In the genomic region with DNA sequence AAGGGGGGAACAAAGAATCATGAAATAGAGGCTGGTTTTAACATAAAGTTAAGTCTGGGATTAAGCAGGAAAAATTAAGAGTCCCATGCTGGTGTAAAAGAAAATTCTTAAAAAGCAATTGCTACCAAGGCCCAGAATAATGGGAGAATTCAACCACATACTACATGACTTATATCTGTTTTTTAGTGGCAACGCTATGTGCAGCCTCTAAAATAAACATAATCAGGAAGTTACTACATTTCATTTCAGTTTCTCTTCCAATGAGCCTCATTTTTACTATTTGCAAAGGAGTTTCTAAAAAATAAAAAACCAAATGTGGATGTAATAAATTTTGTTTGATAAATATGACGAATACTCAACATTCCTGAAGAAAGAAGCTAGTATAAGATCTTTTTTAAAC, we compare ENCODE assay signal across 2 cellular contexts.
TF ChIP-seq lines count a peak whose summit lies in the region.

No MANE protein-coding gene starts in this region.

TF ChIP-seq in GM23338, 12 proteins besides CTCF, POLR2A, EP300 and RAD21:
- TF ChIP-seq ZNF114 (CRISPR knock-in tag; IDR thresholded peaks at IDR 0.05) (no peak), CREB1 (CRISPR knock-in tag; IDR thresholded peaks at IDR 0.05; ENCODE audit: low read depth) (no peak), JUNB (IDR thresholded peaks at IDR 0.05; ENCODE audit: unreplicated experiment) (no peak), REST (IDR thresholded peaks at IDR 0.05; ENCODE audit: unreplicated experiment) (no peak), POLR2AphosphoS5 (IDR thresholded peaks at IDR 0.05; ENCODE audit: low read depth) (no peak), ZNF331 (CRISPR knock-in tag; IDR thresholded peaks at IDR 0.05; ENCODE audit: low read depth) (no peak)
- TF ChIP-seq, protein P1, sequence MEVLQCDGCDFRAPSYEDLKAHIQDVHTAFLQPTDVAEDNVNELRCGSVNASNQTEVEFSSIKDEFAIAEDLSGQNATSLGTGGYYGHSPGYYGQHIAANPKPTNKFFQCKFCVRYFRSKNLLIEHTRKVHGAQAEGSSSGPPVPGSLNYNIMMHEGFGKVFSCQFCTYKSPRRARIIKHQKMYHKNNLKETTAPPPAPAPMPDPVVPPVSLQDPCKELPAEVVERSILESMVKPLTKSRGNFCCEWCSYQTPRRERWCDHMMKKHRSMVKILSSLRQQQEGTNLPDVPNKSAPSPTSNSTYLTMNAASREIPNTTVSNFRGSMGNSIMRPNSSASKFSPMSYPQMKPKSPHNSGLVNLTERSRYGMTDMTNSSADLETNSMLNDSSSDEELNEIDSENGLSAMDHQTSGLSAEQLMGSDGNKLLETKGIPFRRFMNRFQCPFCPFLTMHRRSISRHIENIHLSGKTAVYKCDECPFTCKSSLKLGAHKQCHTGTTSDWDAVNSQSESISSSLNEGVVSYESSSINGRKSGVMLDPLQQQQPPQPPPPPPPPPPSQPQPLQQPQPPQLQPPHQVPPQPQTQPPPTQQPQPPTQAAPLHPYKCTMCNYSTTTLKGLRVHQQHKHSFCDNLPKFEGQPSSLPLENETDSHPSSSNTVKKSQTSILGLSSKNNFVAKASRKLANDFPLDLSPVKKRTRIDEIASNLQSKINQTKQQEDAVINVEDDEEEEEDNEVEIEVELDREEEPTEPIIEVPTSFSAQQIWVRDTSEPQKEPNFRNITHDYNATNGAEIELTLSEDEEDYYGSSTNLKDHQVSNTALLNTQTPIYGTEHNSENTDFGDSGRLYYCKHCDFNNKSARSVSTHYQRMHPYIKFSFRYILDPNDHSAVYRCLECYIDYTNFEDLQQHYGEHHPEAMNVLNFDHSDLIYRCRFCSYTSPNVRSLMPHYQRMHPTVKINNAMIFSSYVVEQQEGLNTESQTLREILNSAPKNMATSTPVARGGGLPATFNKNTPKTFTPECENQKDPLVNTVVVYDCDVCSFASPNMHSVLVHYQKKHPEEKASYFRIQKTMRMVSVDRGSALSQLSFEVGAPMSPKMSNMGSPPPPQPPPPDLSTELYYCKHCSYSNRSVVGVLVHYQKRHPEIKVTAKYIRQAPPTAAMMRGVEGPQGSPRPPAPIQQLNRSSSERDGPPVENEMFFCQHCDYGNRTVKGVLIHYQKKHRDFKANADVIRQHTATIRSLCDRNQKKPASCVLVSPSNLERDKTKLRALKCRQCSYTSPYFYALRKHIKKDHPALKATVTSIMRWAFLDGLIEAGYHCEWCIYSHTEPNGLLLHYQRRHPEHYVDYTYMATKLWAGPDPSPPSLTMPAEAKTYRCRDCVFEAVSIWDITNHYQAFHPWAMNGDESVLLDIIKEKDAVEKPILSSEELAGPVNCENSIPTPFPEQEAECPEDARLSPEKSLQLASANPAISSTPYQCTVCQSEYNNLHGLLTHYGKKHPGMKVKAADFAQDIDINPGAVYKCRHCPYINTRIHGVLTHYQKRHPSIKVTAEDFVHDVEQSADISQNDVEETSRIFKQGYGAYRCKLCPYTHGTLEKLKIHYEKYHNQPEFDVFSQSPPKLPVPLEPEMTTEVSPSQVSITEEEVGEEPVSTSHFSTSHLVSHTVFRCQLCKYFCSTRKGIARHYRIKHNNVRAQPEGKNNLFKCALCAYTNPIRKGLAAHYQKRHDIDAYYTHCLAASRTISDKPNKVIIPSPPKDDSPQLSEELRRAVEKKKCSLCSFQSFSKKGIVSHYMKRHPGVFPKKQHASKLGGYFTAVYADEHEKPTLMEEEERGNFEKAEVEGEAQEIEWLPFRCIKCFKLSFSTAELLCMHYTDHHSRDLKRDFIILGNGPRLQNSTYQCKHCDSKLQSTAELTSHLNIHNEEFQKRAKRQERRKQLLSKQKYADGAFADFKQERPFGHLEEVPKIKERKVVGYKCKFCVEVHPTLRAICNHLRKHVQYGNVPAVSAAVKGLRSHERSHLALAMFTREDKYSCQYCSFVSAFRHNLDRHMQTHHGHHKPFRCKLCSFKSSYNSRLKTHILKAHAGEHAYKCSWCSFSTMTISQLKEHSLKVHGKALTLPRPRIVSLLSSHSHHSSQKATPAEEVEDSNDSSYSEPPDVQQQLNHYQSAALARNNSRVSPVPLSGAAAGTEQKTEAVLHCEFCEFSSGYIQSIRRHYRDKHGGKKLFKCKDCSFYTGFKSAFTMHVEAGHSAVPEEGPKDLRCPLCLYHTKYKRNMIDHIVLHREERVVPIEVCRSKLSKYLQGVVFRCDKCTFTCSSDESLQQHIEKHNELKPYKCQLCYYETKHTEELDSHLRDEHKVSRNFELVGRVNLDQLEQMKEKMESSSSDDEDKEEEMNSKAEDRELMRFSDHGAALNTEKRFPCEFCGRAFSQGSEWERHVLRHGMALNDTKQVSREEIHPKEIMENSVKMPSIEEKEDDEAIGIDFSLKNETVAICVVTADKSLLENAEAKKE (CRISPR knock-in tag; IDR thresholded peaks at IDR 0.05) = no peak

TF ChIP-seq in endothelial cell of umbilical vein, 7 proteins besides CTCF, POLR2A, EP300 and RAD21:
- TF ChIP-seq FOS (IDR thresholded peaks at IDR 0.05; ENCODE audit: borderline replicate concordance, insufficient read depth, low read length) = no peak
- TF ChIP-seq POLR2AphosphoS5 (IDR thresholded peaks at IDR 0.05; ENCODE audit: insufficient read depth, low read depth, low read length) = no peak
- TF ChIP-seq EZH2 (IDR thresholded peaks at IDR 0.05; ENCODE audit: borderline replicate concordance, low read depth, low read length, severe bottlenecking) = no peak
- no peak for TF ChIP-seq MAX (IDR thresholded peaks at IDR 0.05; ENCODE audit: insufficient read depth, insufficient read length)
- TF ChIP-seq MYC (IDR thresholded peaks at IDR 0.05; ENCODE audit: low read depth, low read length) = no peak
- no peak for TF ChIP-seq JUN (IDR thresholded peaks at IDR 0.05; ENCODE audit: borderline replicate concordance, insufficient read depth, insufficient read length, low read depth)
- TF ChIP-seq GATA2 (IDR thresholded peaks at IDR 0.05; ENCODE audit: insufficient read depth, insufficient read length, low read depth, low read length) = no peak
